Comparison of ENCODE assay signal across 10 cellular contexts in the genomic region with DNA sequence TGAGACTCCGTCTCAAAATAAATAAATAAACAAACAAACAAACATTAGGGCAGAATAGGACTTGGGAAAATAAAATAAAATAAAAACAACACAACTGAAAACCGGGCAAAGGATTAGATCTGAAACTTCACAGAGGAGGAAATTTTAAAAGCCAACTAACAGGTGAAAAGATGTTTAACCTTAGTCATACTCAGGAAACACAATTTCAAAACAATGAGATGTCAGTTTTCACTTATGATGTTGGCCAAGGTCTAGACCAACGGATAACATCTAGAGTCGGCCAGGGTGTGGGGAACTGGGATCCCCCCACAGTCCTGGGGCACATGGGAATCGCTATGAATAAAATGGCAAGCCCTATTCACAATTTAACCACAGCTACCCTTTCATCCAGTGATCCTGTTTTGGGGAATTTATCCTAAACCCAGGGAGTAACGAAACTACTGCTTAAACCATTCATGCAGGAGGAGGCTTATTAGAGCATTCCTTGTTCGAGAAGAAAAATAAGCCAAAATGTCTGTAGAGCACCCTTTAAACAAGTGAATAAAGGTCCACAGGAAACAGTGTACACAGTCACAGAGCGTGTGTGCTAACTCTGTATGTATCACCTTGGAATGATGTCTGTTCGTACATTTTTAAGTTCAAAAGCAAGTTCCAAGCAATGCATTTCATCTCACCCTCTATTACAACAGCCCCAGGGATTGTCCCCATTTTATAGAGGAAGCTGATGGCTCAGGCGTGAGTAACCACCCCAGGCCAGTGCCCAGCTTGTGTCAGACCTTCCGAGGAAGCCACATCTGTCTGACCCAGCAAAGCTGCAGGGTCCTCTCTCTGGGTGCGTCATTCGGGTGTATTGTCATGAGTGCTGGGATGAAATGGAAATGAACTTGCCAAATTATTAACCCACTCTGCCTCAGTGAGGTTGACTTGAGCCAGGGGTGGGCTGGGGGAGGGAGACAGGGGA.
DNase-seq lines count a peak whose midpoint lies in the region; ATAC-seq and TF ChIP-seq lines count a peak whose summit lies in the region.
"Had no signal": no experiment of that assay in that cellular context is flagged by ENCODE, and none has a peak within 500 bp of the region (broad histone marks: within the 10 kb centered on the region; RNA-seq: fewer than 3 reads in every experiment).

No MANE protein-coding gene starts in this region.

- H3K9me3 ChIP-seq in neutrophil: no peaks in the 10 kb centered on the region

- H3K4me1 ChIP-seq in neutrophil (ENCODE audit: control insufficient read depth in 1 of 2, insufficient read depth in 1 of 2, low read depth in 1 of 2, low read length in 1 of 2): peaks cover 84 to 87% of the 10 kb centered on the region in 2 experiments

- no peak for ATAC-seq in GM21619 (IDR thresholded peaks at IDR 0.05; ENCODE audit: unreplicated experiment)
- ATAC-seq in HG03159 (IDR thresholded peaks at IDR 0.05; ENCODE audit: unreplicated experiment): no peak
- ATAC-seq: activated T-cell treated with anti-CD3 and anti-CD28 coated beads, Interleukin-2, amount 50 U/mL, for 4 hours had no signal

- peak overlapping the region; percentile 54 to 62 for H3K4me3 ChIP-seq in neutrophil (ENCODE audit: low read depth in 1 of 2, low read length in 1 of 2)
- H3K4me3 ChIP-seq: heart right ventricle had no signal

- no peaks in the 10 kb centered on the region for H3K36me3 ChIP-seq in neutrophil
- H3K36me3 ChIP-seq: heart right ventricle had no signal

- no peaks in the 10 kb centered on the region for H3K27me3 ChIP-seq in neutrophil

- no peak for TF ChIP-seq CTCF in neutrophil (IDR thresholded peaks at IDR 0.05)

- H3K27ac ChIP-seq in neutrophil: peak overlapping the region; percentile 99

- peak; percentile 64 for DNase-seq in GF-D8 (lab: John Stamatoyannopoulos, UW)
- peak; percentile 90 for DNase-seq in RKO (ENCODE audit: low spot score)
- peak; percentile 79 for DNase-seq in fibroblast of gingiva (ENCODE audit: low read depth)
- no peak for DNase-seq in GM19238 (ENCODE audit: insufficient read length, low spot score)
- DNase-seq in T-helper 9 cell: no peak
- DNase-seq: activated T-cell treated with anti-CD3 and anti-CD28 coated beads, Interleukin-2, amount 50 U/mL, for 4 hours; heart right ventricle had no signal

Comparison
In these comparisons a context has a peak if more than half of its experiments do, and no peak if none do; other contexts are left out.
1. DNase-seq: peak in GF-D8 (single experiment), RKO (single experiment) and fibroblast of gingiva (single experiment); none in GM19238 (single experiment) and T-helper 9 cell (single experiment).